3 cellular contexts compared by ENCODE assay signal in the genomic region with DNA sequence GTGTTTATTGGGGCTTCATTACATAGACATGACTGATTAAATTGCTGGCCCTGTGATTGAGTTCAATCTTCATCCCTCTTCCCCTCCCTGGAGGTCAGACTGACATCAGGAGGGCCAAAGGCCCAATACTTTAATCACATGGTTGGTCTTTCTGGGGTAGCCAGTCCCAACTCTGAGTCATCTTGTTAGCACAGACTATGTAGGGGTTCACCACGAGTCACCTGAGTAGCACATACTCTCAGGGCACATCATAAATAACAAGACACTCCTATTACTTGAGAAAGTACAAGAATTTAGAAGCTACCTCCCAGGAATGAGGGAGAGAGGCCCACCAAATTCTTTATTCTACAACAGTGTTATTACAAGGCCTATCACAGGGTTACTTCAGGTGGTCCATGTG.
A peak's percentile ranks its signal among the peaks of the same experiment; 100 is the strongest.
TF ChIP-seq lines count a peak whose summit lies in the region.

No MANE protein-coding gene starts in this region.

TF ChIP-seq in SK-N-SH, 30 proteins besides CTCF, POLR2A, EP300 and RAD21:
- no peak for TF ChIP-seq TAF1 (IDR thresholded peaks at IDR 0.05; ENCODE audit: borderline replicate concordance, low read depth, low read length)
- peak; percentile 17; the same call in 1 of the 2 replicates for TF ChIP-seq FOSL2 (IDR thresholded peaks at IDR 0.05; ENCODE audit: borderline replicate concordance, low read depth)

TF ChIP-seq in SK-N-SH treated with all-trans-retinoic acid at 6 μM for 48 hours, 23 proteins besides CTCF, POLR2A, EP300 and RAD21:
- TF ChIP-seq ZFP3 (CRISPR knock-in tag; IDR thresholded peaks at IDR 0.05) (no peak), TOX (CRISPR knock-in tag; IDR thresholded peaks at IDR 0.05; ENCODE audit: borderline replicate concordance) (no peak), TSHZ2 (CRISPR knock-in tag; IDR thresholded peaks at IDR 0.05) (no peak), PPARA (CRISPR knock-in tag; IDR thresholded peaks at IDR 0.05; ENCODE audit: borderline replicate concordance) (no peak), CSDC2 (CRISPR knock-in tag; IDR thresholded peaks at IDR 0.05) (no peak), ZNF565 (CRISPR knock-in tag; conservative IDR thresholded peaks at IDR 0.05; ENCODE audit: low read depth) (no peak), SNAI2 (CRISPR knock-in tag; IDR thresholded peaks at IDR 0.05) (no peak), BACH2 (CRISPR knock-in tag; IDR thresholded peaks at IDR 0.05; ENCODE audit: borderline replicate concordance) (no peak), ESRRG (CRISPR knock-in tag; IDR thresholded peaks at IDR 0.05) (no peak), ZNF70 (CRISPR knock-in tag; IDR thresholded peaks at IDR 0.05) (no peak), ZNF8 (CRISPR knock-in tag; IDR thresholded peaks at IDR 0.05) (no peak), ISL1 (CRISPR knock-in tag; IDR thresholded peaks at IDR 0.05) (no peak), TCF4 (CRISPR knock-in tag; IDR thresholded peaks at IDR 0.05; ENCODE audit: borderline replicate concordance) (no peak), GLIS3 (CRISPR knock-in tag; IDR thresholded peaks at IDR 0.05) (no peak)
- TF ChIP-seq, protein P1, sequence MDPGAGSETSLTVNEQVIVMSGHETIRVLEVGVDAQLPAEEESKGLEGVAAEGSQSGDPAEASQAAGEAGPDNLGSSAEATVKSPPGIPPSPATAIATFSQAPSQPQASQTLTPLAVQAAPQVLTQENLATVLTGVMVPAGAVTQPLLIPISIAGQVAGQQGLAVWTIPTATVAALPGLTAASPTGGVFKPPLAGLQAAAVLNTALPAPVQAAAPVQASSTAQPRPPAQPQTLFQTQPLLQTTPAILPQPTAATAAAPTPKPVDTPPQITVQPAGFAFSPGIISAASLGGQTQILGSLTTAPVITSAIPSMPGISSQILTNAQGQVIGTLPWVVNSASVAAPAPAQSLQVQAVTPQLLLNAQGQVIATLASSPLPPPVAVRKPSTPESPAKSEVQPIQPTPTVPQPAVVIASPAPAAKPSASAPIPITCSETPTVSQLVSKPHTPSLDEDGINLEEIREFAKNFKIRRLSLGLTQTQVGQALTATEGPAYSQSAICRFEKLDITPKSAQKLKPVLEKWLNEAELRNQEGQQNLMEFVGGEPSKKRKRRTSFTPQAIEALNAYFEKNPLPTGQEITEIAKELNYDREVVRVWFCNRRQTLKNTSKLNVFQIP (CRISPR knock-in tag; IDR thresholded peaks at IDR 0.05; ENCODE audit: borderline replicate concordance, low read depth), result no peak

TF ChIP-seq in IMR-90, 13 proteins besides CTCF, POLR2A, EP300 and RAD21:
- TF ChIP-seq FOS (IDR thresholded peaks at IDR 0.05; ENCODE audit: low read depth, low read length) (0 out of 2 replicates have a peak, but pooled peaks have one; percentile 22), BHLHE40 (IDR thresholded peaks at IDR 0.05; ENCODE audit: low read depth, low read length) (peak; percentile 63; the same call in 1 of the 2 replicates), MAFK (IDR thresholded peaks at IDR 0.05; ENCODE audit: low read depth, low read length) (no peak), RFX5 (IDR thresholded peaks at IDR 0.05; ENCODE audit: low read depth, low read length) (no peak)
- TF ChIP-seq, protein P2, sequence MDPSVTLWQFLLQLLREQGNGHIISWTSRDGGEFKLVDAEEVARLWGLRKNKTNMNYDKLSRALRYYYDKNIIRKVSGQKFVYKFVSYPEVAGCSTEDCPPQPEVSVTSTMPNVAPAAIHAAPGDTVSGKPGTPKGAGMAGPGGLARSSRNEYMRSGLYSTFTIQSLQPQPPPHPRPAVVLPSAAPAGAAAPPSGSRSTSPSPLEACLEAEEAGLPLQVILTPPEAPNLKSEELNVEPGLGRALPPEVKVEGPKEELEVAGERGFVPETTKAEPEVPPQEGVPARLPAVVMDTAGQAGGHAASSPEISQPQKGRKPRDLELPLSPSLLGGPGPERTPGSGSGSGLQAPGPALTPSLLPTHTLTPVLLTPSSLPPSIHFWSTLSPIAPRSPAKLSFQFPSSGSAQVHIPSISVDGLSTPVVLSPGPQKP (IDR thresholded peaks at IDR 0.05; ENCODE audit: borderline replicate concordance, low read depth, low read length), result no peak
